ENCODE assay signal across 18 cellular contexts in genomic region chr1:30878559-30878958, GRCh38. TPM values are rescaled to one million over a fixed set of nuclear protein-coding genes. Genes with fewer than 3 reads are reported as not detected.
"Had no signal": no experiment of that assay in that cellular context is flagged by ENCODE, and none has a peak within 500 bp of the region (broad histone marks: within the 10 kb centered on the region; RNA-seq: fewer than 3 reads in every experiment).

No MANE protein-coding gene starts in this region.

- H3K27me3 Mint-ChIP-seq: type B pancreatic cell had no signal

- H3K27ac Mint-ChIP-seq: activated CD4-positive, alpha-beta memory T cell treated with anti-CD3 and anti-CD28 coated beads, Interleukin-2, amount 10 ng/mL, durations not matched to agents 7 days and 5 days; activated naive CD4-positive, alpha-beta T cell treated with anti-CD3 and anti-CD28 coated beads, Interleukin-2, amount 50 U/mL, for 72 hours; effector memory CD8-positive, alpha-beta T cell; stimulated activated naive B cell treated with anti-CD40 and anti-IgM and Interleukin-4, amounts not matched to agents 10 μg/mL and 1 μg/mL and 100 μg/mL, for 72 hours; WTC11 had no signal

- H3K27ac ChIP-seq: body of pancreas, neutrophil had no signal

- H3K27me3 ChIP-seq: body of pancreas had no signal

- H3K4me3 ChIP-seq: body of pancreas, skin epidermis had no signal

- H3K9me3 Mint-ChIP-seq: activated CD4-positive, alpha-beta memory T cell treated with anti-CD3 and anti-CD28 coated beads, Interleukin-2, amount 10 ng/mL, durations not matched to agents 7 days and 5 days; activated naive CD4-positive, alpha-beta T cell treated with anti-CD3 and anti-CD28 coated beads, Interleukin-2, amount 50 U/mL, for 72 hours; activated T-cell treated with anti-CD3 and anti-CD28 coated beads, Interleukin-2, amount 50 U/mL, for 4 hours; effector memory CD8-positive, alpha-beta T cell; type B pancreatic cell had no signal

- FAIRE-seq: TTC549 had no signal

- H3K36me3 ChIP-seq: neutrophil had no signal

- H3K4me1 ChIP-seq: body of pancreas had no signal

- H3K36me3 Mint-ChIP-seq: activated naive CD4-positive, alpha-beta T cell treated with anti-CD3 and anti-CD28 coated beads, Interleukin-2, amount 50 U/mL, for 72 hours had no signal

- H3K4me3 Mint-ChIP-seq: activated CD4-positive, alpha-beta memory T cell treated with anti-CD3 and anti-CD28 coated beads, Interleukin-2, amount 10 ng/mL, durations not matched to agents 7 days and 5 days; activated T-cell treated with anti-CD3 and anti-CD28 coated beads, Interleukin-2, amount 50 U/mL, for 4 hours; effector memory CD8-positive, alpha-beta T cell; stimulated activated naive B cell treated with anti-CD40 and anti-IgM and Interleukin-4, amounts not matched to agents 10 μg/mL and 1 μg/mL and 100 μg/mL, for 72 hours; type B pancreatic cell; WTC11 had no signal

- ATAC-seq: activated naive CD4-positive, alpha-beta T cell treated with anti-CD3 and anti-CD28 coated beads, Interleukin-2, amount 50 U/mL, for 72 hours; activated T-cell treated with anti-CD3 and anti-CD28 coated beads, Interleukin-2, amount 50 U/mL, for 4 hours; body of pancreas; effector memory CD8-positive, alpha-beta T cell; stimulated activated naive B cell treated with anti-CD40 and anti-IgM and Interleukin-4, amounts not matched to agents 10 μg/mL and 1 μg/mL and 100 μg/mL, for 72 hours; WTC11 had no signal

- H3K9me3 ChIP-seq: body of pancreas, neutrophil had no signal

- H3K4me1 Mint-ChIP-seq: activated CD4-positive, alpha-beta memory T cell treated with anti-CD3 and anti-CD28 coated beads, Interleukin-2, amount 10 ng/mL, durations not matched to agents 7 days and 5 days had no signal

- DNase-seq: activated CD4-positive, alpha-beta memory T cell treated with anti-CD3 and anti-CD28 coated beads, Interleukin-2, amount 10 ng/mL, durations not matched to agents 7 days and 5 days; activated CD4-positive, alpha-beta T cell treated with anti-CD3 and anti-CD28 coated beads for 4 hours; activated gamma-delta T cell; activated T-cell treated with anti-CD3 and anti-CD28 coated beads, Interleukin-2, amount 50 U/mL, for 4 hours; amniotic stem cell; body of pancreas; cortex of kidney; effector memory CD8-positive, alpha-beta T cell; retina; stimulated activated CD4-positive, alpha-beta T cell treated with anti-CD3 and anti-CD28 coated beads, Interleukin-15, amount 100 ng/mL, for 24 hours; stimulated activated CD4-positive, alpha-beta T cell treated with anti-CD3 and anti-CD28 coated beads, Interleukin-4, amount 100 ng/mL, for 1 hour; stimulated activated naive B cell treated with anti-CD40 and anti-IgM and Interleukin-4, amounts not matched to agents 10 μg/mL and 1 μg/mL and 100 μg/mL, for 72 hours had no signal

RNA-seq across cellular contexts. Expression of gene SDC3, which starts 30.0 kb away (rescaled TPM):
- total RNA-seq: activated CD4-positive, alpha-beta memory T cell treated with anti-CD3 and anti-CD28 coated beads, Interleukin-2, amount 10 ng/mL, durations not matched to agents 7 days and 5 days had no signal
